27 cellular contexts compared by ENCODE assay signal in the genomic region with DNA sequence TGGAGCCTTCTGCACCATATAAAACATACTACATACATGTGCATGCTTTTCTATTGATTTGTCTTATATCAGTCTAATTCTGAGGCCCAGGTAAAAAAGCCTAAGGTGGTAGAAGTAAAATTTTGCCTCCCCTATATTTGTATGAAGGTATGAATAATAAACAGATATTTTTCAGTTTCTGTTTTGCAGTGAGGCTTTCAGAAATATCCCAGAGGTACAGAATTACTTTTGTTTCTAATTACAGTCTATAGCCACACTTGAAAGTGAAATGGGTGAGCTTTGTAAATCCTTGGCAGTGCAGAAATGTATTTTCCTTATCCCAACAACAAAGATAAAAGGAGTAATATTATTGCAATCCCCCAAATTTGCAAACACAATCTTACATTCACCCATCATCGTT. TPM values are rescaled to one million over a fixed set of nuclear protein-coding genes. Genes with fewer than 3 reads are reported as not detected.
DNase-seq lines count a peak whose midpoint lies in the region; ATAC-seq, FAIRE-seq and TF ChIP-seq lines count a peak whose summit lies in the region.
"Had no signal": no experiment of that assay in that cellular context is flagged by ENCODE, and none has a peak within 500 bp of the region (broad histone marks: within the 10 kb centered on the region; RNA-seq: fewer than 3 reads in every experiment).

No MANE protein-coding gene starts in this region.

- intact Hi-C loops in heart right ventricle (cut with DNase I) (no loop called here), Right ventricle myocardium inferior (cut with DNase I) (loop anchor here (5.0 to 10.0 kb wide), 2 partner anchors 156 to 238 kb away; a partner anchor contains a TSS), GM12878 (cut with micrococcal nuclease; ENCODE audit: unreplicated experiment) (no loop called here), esophagus squamous epithelium (cut with DNase I) (no loop called here)

- TF ChIP-seq EP300 in GM12878 (IDR thresholded peaks at IDR 0.05; ENCODE audit: borderline replicate concordance in 1 of 2, control insufficient read depth in 1 of 2, low read depth in 2 of 2, low read length in 2 of 2): no peak

- TF ChIP-seq CTCF in heart right ventricle (IDR thresholded peaks at IDR 0.05) (no peak), GM12878 (IDR thresholded peaks at IDR 0.05 in 2 of 3, conservative IDR thresholded peaks at IDR 0.05 in 1 of 3; ENCODE audit: control insufficient read depth in 2 of 3, extremely low read depth in 1 of 3, insufficient read depth in 1 of 3, low read depth in 3 of 3, low read length in 3 of 3) (no peak), GM23338 (conservative IDR thresholded peaks at IDR 0.05; ENCODE audit: low read depth in 2 of 2) (no peak), esophagus squamous epithelium (IDR thresholded peaks at IDR 0.05) (no peak)

- ATAC-seq in heart right ventricle: no peak
- no peak for ATAC-seq in Right ventricle myocardium inferior
- ATAC-seq in GM21390 (IDR thresholded peaks at IDR 0.05; ENCODE audit: unreplicated experiment): peak; percentile 79
- ATAC-seq in HG03039 (IDR thresholded peaks at IDR 0.05; ENCODE audit: unreplicated experiment): peak; percentile 51
- peak; percentile 27; the same call in 1 of the 3 replicates for ATAC-seq in GM12878
- no peak for ATAC-seq in GM23338
- ATAC-seq: lower lobe of right lung, natural killer cell had no signal

- no peaks in the 10 kb centered on the region for H4K20me1 ChIP-seq in GM12878 (ENCODE audit: control insufficient read depth, insufficient read depth)
- no peaks in the 10 kb centered on the region for H4K20me1 ChIP-seq in GM23338 (replicated peaks; ENCODE audit: insufficient read depth)

- H3K79me2 ChIP-seq in GM12878 (ENCODE audit: control insufficient read depth, insufficient read depth, low read length) (no peaks in the 10 kb centered on the region), GM23338 (replicated peaks; ENCODE audit: insufficient read depth) (no peaks in the 10 kb centered on the region)

- no peaks in the 10 kb centered on the region for H3K36me3 Mint-ChIP-seq in GM23338 (ENCODE audit: low read depth)
- peaks cover 52% of the 10 kb centered on the region for H3K36me3 Mint-ChIP-seq in activated naive CD4-positive, alpha-beta T cell treated with anti-CD3 and anti-CD28 coated beads, Interleukin-2, amount 10 ng/mL, durations not matched to agents 7 days and 5 days

- H3K4me2 ChIP-seq in GM12878 (ENCODE audit: control insufficient read depth, insufficient read depth) (no peak overlapping the region), GM23338 (no peak overlapping the region)

- no peaks in the 10 kb centered on the region for H3K27me3 Mint-ChIP-seq in GM23338 (ENCODE audit: insufficient read depth, low read depth, poor library complexity)
- H3K27me3 Mint-ChIP-seq in activated naive CD4-positive, alpha-beta T cell treated with anti-CD3 and anti-CD28 coated beads, Interleukin-2, amount 10 ng/mL, durations not matched to agents 7 days and 5 days: no peaks in the 10 kb centered on the region
- H3K27me3 Mint-ChIP-seq: CD4-positive, CD25-positive, alpha-beta regulatory T cell; stimulated activated naive CD8-positive, alpha-beta T cell treated with anti-CD3 and anti-CD28 coated beads, Interleukin-15, Interleukin-2, amounts not matched to agents 100 ng/mL and 50 ng/mL, for 24 hours had no signal

- SMC1A ChIA-PET in GM12878 (lab: Charles Lee; ENCODE audit: uncharacterized antibody, unreplicated experiment): interaction anchor here (0.6 kb wide), 1 partner anchor 10 kb away, joined by 3 read pairs; no protein-coding TSS in a partner anchor

- no peak overlapping the region for H3K27ac Mint-ChIP-seq in GM23338
- H3K27ac Mint-ChIP-seq in activated naive CD4-positive, alpha-beta T cell treated with anti-CD3 and anti-CD28 coated beads, Interleukin-2, amount 10 ng/mL, durations not matched to agents 7 days and 5 days: no peak overlapping the region
- H3K27ac Mint-ChIP-seq: activated naive CD4-positive, alpha-beta T cell treated with anti-CD3 and anti-CD28 coated beads for 36 hours; CD4-positive, CD25-positive, alpha-beta regulatory T cell; HFFc6; natural killer cell; stimulated activated naive CD8-positive, alpha-beta T cell treated with anti-CD3 and anti-CD28 coated beads, Interleukin-15, Interleukin-2, amounts not matched to agents 100 ng/mL and 50 ng/mL, for 24 hours had no signal

- no TSS peak for BruUV-seq in GM12878 (replicated peaks; lab: Mats Ljungman, UMichigan)

- H3K9ac ChIP-seq in GM12878 (ENCODE audit: control insufficient read depth, insufficient read depth, low read length): no peak overlapping the region

- TF ChIP-seq RAD21 in GM12878 (IDR thresholded peaks at IDR 0.05; ENCODE audit: insufficient read depth, low read depth, low read length): no peak

- peaks cover 0 to 99% (median 16%) of the 10 kb centered on the region in 9 donors for H3K36me3 ChIP-seq in heart right ventricle
- peaks cover 0 to 2% of the 10 kb centered on the region in 2 experiments; a peak in 1 of 4 replicates for H3K36me3 ChIP-seq in GM12878 (ENCODE audit: control insufficient read depth in 2 of 2, insufficient read depth in 2 of 2, low read length in 1 of 2)
- H3K36me3 ChIP-seq in GM23338 (ENCODE audit: insufficient read depth): no peaks in the 10 kb centered on the region
- peaks cover 0 to 57% (median 4%) of the 10 kb centered on the region in 3 donors for H3K36me3 ChIP-seq in esophagus squamous epithelium

- no peaks in the 10 kb centered on the region for H3K9me3 ChIP-seq in heart right ventricle
- H3K9me3 ChIP-seq in GM12878 (replicated peaks; ENCODE audit: control insufficient read depth, insufficient read depth, low read length): no peaks in the 10 kb centered on the region
- no peaks in the 10 kb centered on the region for H3K9me3 ChIP-seq in esophagus squamous epithelium
- H3K9me3 ChIP-seq: lower lobe of right lung, thyroid gland had no signal

- FAIRE-seq in GM12878 (lab: Jason Lieb, UNC): peak; percentile 70
- FAIRE-seq: D721Med, GM12891 had no signal

- no peak overlapping the region for H3K4me3 Mint-ChIP-seq in GM23338
- H3K4me3 Mint-ChIP-seq in activated naive CD4-positive, alpha-beta T cell treated with anti-CD3 and anti-CD28 coated beads, Interleukin-2, amount 10 ng/mL, durations not matched to agents 7 days and 5 days: no peak overlapping the region
- H3K4me3 Mint-ChIP-seq: activated naive CD4-positive, alpha-beta T cell treated with anti-CD3 and anti-CD28 coated beads for 36 hours; CD4-positive, CD25-positive, alpha-beta regulatory T cell; HFFc6; natural killer cell; stimulated activated naive CD8-positive, alpha-beta T cell treated with anti-CD3 and anti-CD28 coated beads, Interleukin-15, Interleukin-2, amounts not matched to agents 100 ng/mL and 50 ng/mL, for 24 hours had no signal

- CTCF ChIA-PET in GM12878 (lab: Yijun Ruan, JAX): no interaction called here
- CTCF ChIA-PET in activated naive CD4-positive, alpha-beta T cell treated with anti-CD3 and anti-CD28 coated beads, Interleukin-2, amount 10 ng/mL, durations not matched to agents 7 days and 5 days (lab: Charles Lee): interaction anchor here (0.7 kb wide), 1 partner anchor 10 kb away, joined by 4 read pairs; no protein-coding TSS in a partner anchor

- no peaks in the 10 kb centered on the region for H3K9me2 ChIP-seq in GM23338 (ENCODE audit: insufficient read depth)

- TF ChIP-seq POLR2A in GM12878 (IDR thresholded peaks at IDR 0.05; ENCODE audit: low read depth, low read length): no peak
- TF ChIP-seq POLR2A in esophagus squamous epithelium (IDR thresholded peaks at IDR 0.05): no peak

- H3K4me3 ChIP-seq in heart right ventricle (no peak overlapping the region), GM12878 (no peak overlapping the region), GM23338 (no peak overlapping the region), esophagus squamous epithelium (no peak overlapping the region)
- H3K4me3 ChIP-seq: lower lobe of right lung, thyroid gland had no signal

- H3K4me1 Mint-ChIP-seq in GM23338: peaks cover 11% of the 10 kb centered on the region; the same call in 2 of the 3 replicates
- no peaks in the 10 kb centered on the region for H3K4me1 Mint-ChIP-seq in activated naive CD4-positive, alpha-beta T cell treated with anti-CD3 and anti-CD28 coated beads, Interleukin-2, amount 10 ng/mL, durations not matched to agents 7 days and 5 days

- 97 to 98% methylated on average over 1 of the region's 1 CpG for WGBS in heart right ventricle, 2 donors
- WGBS in GM12878 (ENCODE audit: insufficient coverage, insufficient replicate concordance, low lambda C conversion rate, missing lambda C conversion rate): 94% methylated on average over 1 of the region's 1 CpG
- WGBS in esophagus squamous epithelium, 2 donors: 74 to 77% methylated on average over 1 of the region's 1 CpG

- H3K4me1 ChIP-seq in heart right ventricle (peaks cover 0 to 30% (median 6%) of the 10 kb centered on the region in 9 donors), GM12878 (ENCODE audit: control insufficient read depth, insufficient read depth, low read length) (no peaks in the 10 kb centered on the region), GM23338 (ENCODE audit: insufficient read depth) (peaks cover 6% of the 10 kb centered on the region), esophagus squamous epithelium (no peaks in the 10 kb centered on the region)
- H3K4me1 ChIP-seq: lower lobe of right lung had no signal

- H3K9me3 Mint-ChIP-seq in GM23338: no peaks in the 10 kb centered on the region
- no peaks in the 10 kb centered on the region for H3K9me3 Mint-ChIP-seq in activated naive CD4-positive, alpha-beta T cell treated with anti-CD3 and anti-CD28 coated beads, Interleukin-2, amount 10 ng/mL, durations not matched to agents 7 days and 5 days
- H3K9me3 Mint-ChIP-seq: activated naive CD4-positive, alpha-beta T cell treated with anti-CD3 and anti-CD28 coated beads for 36 hours; CD4-positive, CD25-positive, alpha-beta regulatory T cell; HFFc6; natural killer cell; stimulated activated naive CD8-positive, alpha-beta T cell treated with anti-CD3 and anti-CD28 coated beads, Interleukin-15, Interleukin-2, amounts not matched to agents 100 ng/mL and 50 ng/mL, for 24 hours had no signal

- H3K27me3 ChIP-seq in heart right ventricle (no peaks in the 10 kb centered on the region), GM12878 (replicated peaks in 1 of 2; ENCODE audit: control insufficient read depth in 2 of 2, insufficient read depth in 2 of 2, low read length in 1 of 2) (no peaks in the 10 kb centered on the region), GM23338 (ENCODE audit: insufficient read depth) (no peaks in the 10 kb centered on the region), esophagus squamous epithelium (no peaks in the 10 kb centered on the region)
- H3K27me3 ChIP-seq: thyroid gland had no signal

- H2AFZ ChIP-seq in GM12878 (ENCODE audit: control insufficient read depth, low read depth, low read length) (no peak overlapping the region), GM23338 (no peak overlapping the region)

- H3F3A ChIP-seq in GM23338 (replicated peaks; ENCODE audit: low read depth): no peaks in the 10 kb centered on the region

- POLR2A ChIA-PET in GM12878 (lab: Charles Lee): no interaction called here

- peak overlapping the region in 7 of 10 donors; percentile 0 to 80 (median 72) for H3K27ac ChIP-seq in heart right ventricle
- no peak overlapping the region for H3K27ac ChIP-seq in GM12878 (ENCODE audit: control insufficient read depth, insufficient read depth)
- no peak overlapping the region for H3K27ac ChIP-seq in GM23338 (ENCODE audit: low read depth)
- no peak overlapping the region for H3K27ac ChIP-seq in esophagus squamous epithelium
- H3K27ac ChIP-seq: HL-60, lower lobe of right lung, thyroid gland had no signal

- in situ Hi-C loops in GM12878 (cut with MboI): no loop called here

- RAD21 ChIA-PET in GM12878 (lab: Charles Lee; ENCODE audit: unreplicated experiment): interaction anchor here (0.7 kb wide), 1 partner anchor 553 kb away, joined by 3 read pairs; no protein-coding TSS in a partner anchor

- DNase-seq in heart right ventricle (no peak), Right ventricle myocardium inferior (ENCODE audit: missing footprints) (no peak), GM12878 (ENCODE audit: low read depth, low spot score) (no peak), GM23338 (ENCODE audit: low spot score) (no peak), esophagus squamous epithelium (lab: John Stamatoyannopoulos, UW) (no peak)
- DNase-seq in activated naive CD4-positive, alpha-beta T cell treated with anti-CD3 and anti-CD28 coated beads, Interleukin-2, amount 10 ng/mL, durations not matched to agents 7 days and 5 days: no peak
- DNase-seq: activated CD4-positive, alpha-beta T cell treated with anti-CD3 and anti-CD28 coated beads, Interleukin-2, amount 50 U/mL, for 48 hours; activated CD4-positive, CD25-positive, alpha-beta regulatory T cell; activated naive CD4-positive, alpha-beta T cell treated with anti-CD3 and anti-CD28 coated beads for 36 hours; CD4-positive, CD25-positive, alpha-beta regulatory T cell; EL; glutamatergic neuron; HFFc6; lower lobe of right lung; MV-4-11; natural killer cell; NCI-H1436 treated with DMSO at 0.1 percent for 48 hours; NCI-H345; NCI-H748 treated with DMSO at 0.1 percent for 48 hours; T-helper 1 cell; thyroid gland had no signal

RNA-seq across cellular contexts. Expression of a gene that starts 59.5 kb away (rescaled TPM):
- total RNA-seq in heart right ventricle: 10 to 100 TPM in 4 of 10 donors, 1 to 10 TPM in 6; 6.3 to 21.5 (median 8.4) TPM
- 1 to 10 TPM; 2.3 to 4.2 TPM for polyA plus RNA-seq in heart right ventricle
- total RNA-seq in Right ventricle myocardium inferior: 7.7 TPM
- 16.5 and 21.3 TPM in 2 replicates for total RNA-seq in GM12878 (2013; cell fraction: nucleolus; rRNA removed)
- total RNA-seq in GM12878 (2014; rRNA removed): 11.6 and 15.0 TPM in 2 replicates
- 14.4 and 14.7 TPM in 2 replicates for total RNA-seq in GM12878 (2014; rRNA removed; fragmentation: Illumina TruSeq; extraction: Trizol)
- total RNA-seq in GM12878 (2021): 9.7 and 10.7 TPM in 2 replicates
- 5.1 TPM for polyA plus RNA-seq in GM12878 (2011; ENCODE audit: low read depth)
- 28.4 and 42.7 TPM in 2 replicates for polyA plus RNA-seq in GM12878 (2011; rRNA removed)
- 7.3 and 8.0 TPM in 2 replicates for polyA plus RNA-seq in GM12878 (2011; cell fraction: cytosol; rRNA removed)
- polyA plus RNA-seq in GM12878 (2011; cell fraction: nucleus; rRNA removed): 8.6 and 9.5 TPM in 2 replicates
- 4.7 and 6.3 TPM in 2 replicates for polyA plus RNA-seq in GM12878 (2012)
- 7.5 and 22.3 TPM in 2 replicates for polyA plus RNA-seq in GM12878 (2014; fragmentation: Illumina TruSeq; extraction: Trizol)
- polyA plus RNA-seq in GM12878 (2014; fragmentation: Nextera tagmentation; extraction: Ambion mirVana): 1 to 10 TPM; 3.0 to 3.4 TPM
- 5.1 and 7.6 TPM in 2 replicates for polyA plus RNA-seq in GM12878 (2014; rRNA removed)
- 1 to 10 TPM; 2.7 to 3.2 TPM for polyA plus RNA-seq in GM12878 (2016; fragmentation: Nextera tagmentation; extraction: Ambion mirVana)
- 35.4 and 47.2 TPM in 2 replicates for polyA minus RNA-seq in GM12878 (2011; rRNA and poly(A)+ RNA removed)
- 7.8 and 14.0 TPM in 2 replicates for polyA minus RNA-seq in GM12878 (2011; cell fraction: cytosol; rRNA and poly(A)+ RNA removed)
- 13.2 and 13.9 TPM in 2 replicates for polyA minus RNA-seq in GM12878 (2011; cell fraction: nucleus; rRNA and poly(A)+ RNA removed)
- total RNA-seq in GM23338 (2014; rRNA removed; shearing (Covaris generic)): 1.4 and 3.6 TPM in 2 replicates
- 0.45 and 1.0 TPM in 2 replicates for polyA plus RNA-seq in GM23338 (2016; fragmentation: Nextera tagmentation; extraction: Ambion mirVana)
- 10 to 100 TPM in 1 of 4 donors, 1 to 10 TPM in 3; 1.1 to 12.3 (median 6.2) TPM for total RNA-seq in esophagus squamous epithelium

Comparison
In these comparisons a context has a peak if more than half of its experiments do, and no peak if none do; other contexts are left out.
1. ATAC-seq: peak in GM21390 (single experiment), HG03039 (single experiment) and GM12878 (single experiment); none in heart right ventricle (0 of 8), Right ventricle myocardium inferior (single experiment) and GM23338 (single experiment).
2. H3K27ac ChIP-seq: peak in heart right ventricle (7 of 10); none in GM12878 (single experiment), GM23338 (single experiment) and esophagus squamous epithelium (0 of 4).